ENCODE assay signal across 20 cellular contexts in genomic region chr7:10315881-10316280, GRCh38.
A peak's percentile ranks its signal among the peaks of the same experiment; 100 is the strongest.
DNase-seq lines count a peak whose midpoint lies in the region; ATAC-seq and TF ChIP-seq lines count a peak whose summit lies in the region.
"Had no signal": no experiment of that assay in that cellular context is flagged by ENCODE, and none has a peak within 500 bp of the region (broad histone marks: within the 10 kb centered on the region; RNA-seq: fewer than 3 reads in every experiment).

No MANE protein-coding gene starts in this region.

- H3K9me3 Mint-ChIP-seq in T-cell = peaks cover 8 to 10% (median 10%) of the 10 kb centered on the region in 3 donors

- peak overlapping the region; percentile 4; the same call in 1 of the 2 replicates for H2AFZ ChIP-seq in OCI-LY3 (ENCODE audit: low read depth, low read length)
- H2AFZ ChIP-seq: GM23338 had no signal

- H3K36me3 ChIP-seq in OCI-LY3 (replicated peaks; ENCODE audit: low read depth, low read length) (peaks cover 2% of the 10 kb centered on the region), heart right ventricle (no peaks in the 10 kb centered on the region)
- H3K36me3 ChIP-seq: BE2C had no signal

- peak; percentile 7 for DNase-seq in GM12865 (ENCODE audit: low read depth)
- peak; percentile 13 for DNase-seq in SK-MEL-5 (ENCODE audit: low read depth, low spot score)
- DNase-seq in foreskin melanocyte = peak; percentile 82
- DNase-seq in NCI-H2029 (lab: John Stamatoyannopoulos, UW) = no peak
- no peak for DNase-seq in T-cell
- DNase-seq in heart right ventricle = no peak
- DNase-seq: ACHN; BE2C; C1 segment of cervical spinal cord; CD4-positive, CD25-positive, alpha-beta regulatory T cell; CD8-positive, alpha-beta memory T cell; COR-L47; DMS 273 treated with DMSO at 0.1 percent for 48 hours; H7; HFFc6; IMR-90 had no signal

- CTCF ChIA-PET in T-cell (lab: Charles Lee) = no interaction called here

- in situ Hi-C loops in SK-MEL-5 (cut with HindIII; ENCODE audit: low pct_unique_long_range_greater_than_20kb, low sequenced_read_pairs) = no loop called here

- H3K4me2 ChIP-seq in OCI-LY3 (ENCODE audit: low read length) = peak overlapping the region; percentile 54
- H3K4me2 ChIP-seq: GM23338 had no signal

- H4K20me1 ChIP-seq in OCI-LY3 (ENCODE audit: insufficient read depth, low read length) = no peaks in the 10 kb centered on the region

- H3K27ac ChIP-seq in OCI-LY3 (ENCODE audit: low read length) = peak overlapping the region; percentile 60
- H3K27ac ChIP-seq in heart right ventricle = no peak overlapping the region
- H3K27ac ChIP-seq: HL-60 had no signal

- POLR2A ChIA-PET in T-cell (lab: Charles Lee) = no interaction called here

- 73 to 75% methylated on average over 4 of the region's 4 CpGs for WGBS in heart right ventricle, 2 donors

- TF ChIP-seq CTCF in GM12865 (IDR thresholded peaks at IDR 0.05; ENCODE audit: insufficient read depth, low read depth, low read length, missing control alignments) = no peak
- no peak for TF ChIP-seq CTCF in OCI-LY3 (IDR thresholded peaks at IDR 0.05; ENCODE audit: low read depth, low read length)
- TF ChIP-seq CTCF in heart right ventricle (IDR thresholded peaks at IDR 0.05) = no peak

- H3K27me3 ChIP-seq in OCI-LY3 (ENCODE audit: low read depth, low read length) (no peaks in the 10 kb centered on the region), heart right ventricle (no peaks in the 10 kb centered on the region)
- H3K27me3 ChIP-seq: BE2C had no signal

- no peak overlapping the region for H3K27ac Mint-ChIP-seq in T-cell
- H3K27ac Mint-ChIP-seq: CD4-positive, CD25-positive, alpha-beta regulatory T cell; CD8-positive, alpha-beta memory T cell; GM23338; HFFc6 had no signal

- no peaks in the 10 kb centered on the region for H3K36me3 Mint-ChIP-seq in T-cell
- H3K36me3 Mint-ChIP-seq: CD4-positive, CD25-positive, alpha-beta regulatory T cell; CD8-positive, alpha-beta memory T cell had no signal

- no peak overlapping the region for H3K4me3 Mint-ChIP-seq in T-cell
- H3K4me3 Mint-ChIP-seq: CD4-positive, CD25-positive, alpha-beta regulatory T cell; CD8-positive, alpha-beta memory T cell; GM23338; HFFc6 had no signal

- no peaks in the 10 kb centered on the region for H3K27me3 Mint-ChIP-seq in T-cell
- H3K27me3 Mint-ChIP-seq: CD4-positive, CD25-positive, alpha-beta regulatory T cell; CD8-positive, alpha-beta memory T cell had no signal

- ATAC-seq in T-cell (replicated peaks in 1 of 4) = no peak
- no peak for ATAC-seq in heart right ventricle
- ATAC-seq: GM23338, HCT116 had no signal

- no peak overlapping the region for H3K4me3 ChIP-seq in GM12865 (ENCODE audit: low read depth, low read length)
- H3K4me3 ChIP-seq in OCI-LY3 (ENCODE audit: low read length) = peak overlapping the region; percentile 32; the same call in 1 of the 2 replicates
- no peak overlapping the region for H3K4me3 ChIP-seq in heart right ventricle
- H3K4me3 ChIP-seq: GM23338 had no signal

- H3K4me1 ChIP-seq in OCI-LY3 (ENCODE audit: low read length) (peaks cover 21% of the 10 kb centered on the region), heart right ventricle (no peaks in the 10 kb centered on the region)
- H3K4me1 ChIP-seq: BE2C had no signal

- H3K79me2 ChIP-seq in OCI-LY3 (ENCODE audit: low read length) = no peaks in the 10 kb centered on the region

- 0 out of 2 replicates have a peak, but pooled peaks cover 3% of the 10 kb centered on the region for H3K9me3 ChIP-seq in OCI-LY3 (ENCODE audit: insufficient read depth, low read length)
- H3K9me3 ChIP-seq in heart right ventricle = peaks cover 0 to 32% (median 12%) of the 10 kb centered on the region in 11 donors
- H3K9me3 ChIP-seq: BE2C had no signal

- peak overlapping the region; percentile 17; the same call in 1 of the 2 replicates for H3K9ac ChIP-seq in OCI-LY3 (ENCODE audit: low read length)

- no peaks in the 10 kb centered on the region for H3K4me1 Mint-ChIP-seq in T-cell
- H3K4me1 Mint-ChIP-seq: CD4-positive, CD25-positive, alpha-beta regulatory T cell; CD8-positive, alpha-beta memory T cell; GM23338 had no signal

- intact Hi-C loops in heart right ventricle (cut with DNase I) = no loop called here

Comparison
In these comparisons a context has a peak if more than half of its experiments do, and no peak if none do; other contexts are left out.
1. DNase-seq: peak in GM12865 (single experiment), SK-MEL-5 (single experiment) and foreskin melanocyte (single experiment); none in NCI-H2029 (single experiment), T-cell (0 of 34) and heart right ventricle (0 of 2).